Comparison of ENCODE assay signal across 8 cellular contexts in the genomic region with DNA sequence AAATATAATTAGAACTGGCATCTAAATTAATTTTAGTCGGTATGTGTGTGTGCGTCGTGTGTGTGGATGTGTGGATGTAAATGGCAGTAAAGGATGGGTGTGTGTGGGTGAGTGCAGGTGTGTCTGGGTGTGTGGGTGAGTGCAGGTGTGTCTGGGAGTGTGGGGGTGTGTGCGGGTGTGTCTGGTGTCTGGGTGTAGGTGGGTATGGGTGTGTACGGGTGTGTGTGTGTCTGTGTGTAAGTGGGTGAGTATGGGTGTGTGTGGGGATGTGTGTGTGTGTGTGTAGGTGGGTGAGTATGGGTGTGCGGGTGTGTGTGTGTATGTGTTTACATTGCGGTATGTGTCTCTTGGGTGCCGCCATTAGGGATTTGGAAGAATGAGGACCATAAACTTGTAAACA. TPM values are rescaled to one million over a fixed set of nuclear protein-coding genes. Genes with fewer than 3 reads are reported as not detected.
"Had no signal": no experiment of that assay in that cellular context is flagged by ENCODE, and none has a peak within 500 bp of the region (broad histone marks: within the 10 kb centered on the region; RNA-seq: fewer than 3 reads in every experiment).

No MANE protein-coding gene starts in this region.

RNA-seq across cellular contexts. Expression of gene OR11H1, which starts 55.0 kb away (rescaled TPM):
- total RNA-seq: LHCN-M2, MCF 10A, NCI-H460, OCI-LY7, PC-9, Right ventricle myocardium superior, RPMI7951, SJSA1 had no signal
